Comparison of ENCODE assay signal across 18 cellular contexts in genomic region chr1:45682942-45683341, GRCh38. TPM values are rescaled to one million over a fixed set of nuclear protein-coding genes. Genes with fewer than 3 reads are reported as not detected.
DNase-seq lines count a peak whose midpoint lies in the region; TF ChIP-seq lines count a peak whose summit lies in the region.
"Had no signal": no experiment of that assay in that cellular context is flagged by ENCODE, and none has a peak within 500 bp of the region (broad histone marks: within the 10 kb centered on the region; RNA-seq: fewer than 3 reads in every experiment).

No MANE protein-coding gene starts in this region.

- no peak for DNase-seq in CD4-positive, alpha-beta memory T cell
- no peak for DNase-seq in NB4 (ENCODE audit: low read depth)
- DNase-seq in mammary epithelial cell, result no peak
- DNase-seq in neural progenitor cell (ENCODE audit: low spot score), result no peak
- no peak for DNase-seq in COR-L47 (lab: John Stamatoyannopoulos, UW)
- no peak for DNase-seq in activated CD4-positive, alpha-beta T cell treated with anti-CD3 and anti-CD28 coated beads for 48 hours
- DNase-seq in SW 1271 (lab: John Stamatoyannopoulos, UW), result no peak
- no peak for DNase-seq in activated CD4-positive, alpha-beta T cell treated with anti-CD3 and anti-CD28 coated beads for 4 hours
- DNase-seq: activated CD4-positive, alpha-beta T cell treated with anti-CD3 and anti-CD28 coated beads, Interleukin-2, amount 10 ng/mL, durations not matched to agents 7 days and 5 days; hippocampal formation; Kasumi-1; NCI-H1092 treated with DMSO at 0.1 percent for 48 hours; NCI-H2107; NCI-H524; posterior cingulate gyrus; SHP77; stimulated activated naive CD4-positive, alpha-beta T cell had no signal

- no peak overlapping the region for H3K27ac ChIP-seq in CD4-positive, alpha-beta memory T cell (ENCODE audit: low read depth, low read length)
- H3K27ac ChIP-seq in mammary epithelial cell (ENCODE audit: insufficient read depth, low read depth, low read length) (no peak overlapping the region), neural progenitor cell (no peak overlapping the region)
- H3K27ac ChIP-seq: thoracic aorta had no signal

- dilution Hi-C loops in mammary epithelial cell (cut with HindIII; ENCODE audit: low sequenced_read_pairs), result no loop called here

- intact Hi-C loops in CD4-positive, alpha-beta memory T cell (cut with micrococcal nuclease), result loop anchor here (10.0 kb wide), 1 partner anchor 698 kb away; the partner anchor contains the start of gene EIF2B3
- intact Hi-C loops in mammary epithelial cell (cut with micrococcal nuclease), result no loop called here

- H3K27me3 ChIP-seq in CD4-positive, alpha-beta memory T cell (ENCODE audit: insufficient read depth, low read length), result no peaks in the 10 kb centered on the region
- H3K27me3 ChIP-seq in mammary epithelial cell (ENCODE audit: insufficient read depth, low read length), result no peaks in the 10 kb centered on the region
- no peaks in the 10 kb centered on the region for H3K27me3 ChIP-seq in neural progenitor cell

- peaks cover 42 to 89% (median 58%) of the 10 kb centered on the region in 4 donors for H3K4me1 Mint-ChIP-seq in CD4-positive, alpha-beta memory T cell
- H3K4me1 Mint-ChIP-seq in neural progenitor cell, result peaks cover 26% of the 10 kb centered on the region

- no peaks in the 10 kb centered on the region for H3K9me3 ChIP-seq in CD4-positive, alpha-beta memory T cell (ENCODE audit: control insufficient read depth in 1 of 2, low read length in 2 of 2)
- H3K9me3 ChIP-seq in mammary epithelial cell (replicated peaks; ENCODE audit: insufficient read depth, low read length) (no peaks in the 10 kb centered on the region), neural progenitor cell (ENCODE audit: low read depth) (no peaks in the 10 kb centered on the region)
- H3K9me3 ChIP-seq: thoracic aorta had no signal

- H3K4me2 ChIP-seq in mammary epithelial cell (ENCODE audit: insufficient read depth, low read depth, low read length) (peak overlapping the region; percentile 21), neural progenitor cell (peak overlapping the region; percentile 61)

- H4K20me1 ChIP-seq in mammary epithelial cell (ENCODE audit: insufficient read depth, low read length) (peaks cover 6% of the 10 kb centered on the region), neural progenitor cell (ENCODE audit: low read depth) (peaks cover 68% of the 10 kb centered on the region)

- H2AFZ ChIP-seq in mammary epithelial cell (ENCODE audit: low read depth, low read length) (no peak overlapping the region), neural progenitor cell (replicated peaks) (no peak overlapping the region)

- 14% methylated on average over 1 of the region's 6 CpGs for WGBS in mammary epithelial cell (ENCODE audit: low coverage, missing lambda C conversion rate)

- peaks cover 18% of the 10 kb centered on the region for H3F3A ChIP-seq in neural progenitor cell (ENCODE audit: low read depth)

- TF ChIP-seq CTCF in NB4 (IDR thresholded peaks at IDR 0.05; ENCODE audit: low read depth, low read length) (no peak), mammary epithelial cell (conservative IDR thresholded peaks at IDR 0.05 in 1 of 2, IDR thresholded peaks at IDR 0.05 in 1 of 2; ENCODE audit: extremely low read depth in 1 of 2, insufficient read depth in 1 of 2, low read depth in 1 of 2, low read length in 2 of 2) (no peak), neural progenitor cell (IDR thresholded peaks at IDR 0.05) (no peak)

- no peaks in the 10 kb centered on the region for H3K9me3 Mint-ChIP-seq in CD4-positive, alpha-beta memory T cell
- H3K9me3 Mint-ChIP-seq in neural progenitor cell, result no peaks in the 10 kb centered on the region
- H3K9me3 Mint-ChIP-seq: activated CD4-positive, alpha-beta T cell treated with anti-CD3 and anti-CD28 coated beads, Interleukin-2, amount 10 ng/mL, durations not matched to agents 7 days and 5 days had no signal

- H3K4me3 Mint-ChIP-seq in CD4-positive, alpha-beta memory T cell, result peak overlapping the region in 5 of 8 donors; percentile 24 to 64 (median 27)
- no peak overlapping the region for H3K4me3 Mint-ChIP-seq in neural progenitor cell
- H3K4me3 Mint-ChIP-seq: activated CD4-positive, alpha-beta T cell treated with anti-CD3 and anti-CD28 coated beads, Interleukin-2, amount 10 ng/mL, durations not matched to agents 7 days and 5 days had no signal

- H3K27ac Mint-ChIP-seq in CD4-positive, alpha-beta memory T cell, result no peak overlapping the region
- H3K27ac Mint-ChIP-seq in neural progenitor cell, result no peak overlapping the region
- H3K27ac Mint-ChIP-seq: activated CD4-positive, alpha-beta T cell treated with anti-CD3 and anti-CD28 coated beads, Interleukin-2, amount 10 ng/mL, durations not matched to agents 7 days and 5 days had no signal

- in situ Hi-C loops in mammary epithelial cell (cut with MboI; ENCODE audit: low sequenced_read_pairs in 2 of 2), result loop anchor here in 1 of 2 donors (25.0 kb wide), 1 partner anchor 504 kb away; the partner anchor contains the start of genes P3R3URF, POMGNT1 and TSPAN1

- BruUV-seq in mammary epithelial cell (replicated peaks; lab: Mats Ljungman, UMichigan), result no TSS peak

- no peak overlapping the region for H3K9ac ChIP-seq in mammary epithelial cell (ENCODE audit: insufficient read depth, low read length)
- no peak overlapping the region for H3K9ac ChIP-seq in neural progenitor cell

- H3K36me3 Mint-ChIP-seq in CD4-positive, alpha-beta memory T cell, result peaks cover 0 to 27% of the 10 kb centered on the region in 2 donors
- H3K36me3 Mint-ChIP-seq in neural progenitor cell, result peaks cover 4% of the 10 kb centered on the region

- POLR2A ChIA-PET in CD4-positive, alpha-beta memory T cell (lab: Charles Lee; ENCODE audit: partially characterized antibody), result interaction anchor here (0.6 kb wide), 1 partner anchor 11 kb away, joined by 4 read pairs; no protein-coding TSS in a partner anchor

- H3K79me2 ChIP-seq in mammary epithelial cell (ENCODE audit: insufficient read depth, low read length) (peaks cover 88% of the 10 kb centered on the region), neural progenitor cell (ENCODE audit: low read depth) (peaks cover 84% of the 10 kb centered on the region)

- H3K36me3 ChIP-seq in CD4-positive, alpha-beta memory T cell (ENCODE audit: insufficient read depth, low read length), result no peaks in the 10 kb centered on the region
- H3K36me3 ChIP-seq in mammary epithelial cell (ENCODE audit: insufficient read depth, low read length) (no peaks in the 10 kb centered on the region), neural progenitor cell (no peaks in the 10 kb centered on the region)
- H3K36me3 ChIP-seq: thoracic aorta had no signal

- TF ChIP-seq POLR2A in NB4 (IDR thresholded peaks at IDR 0.05; ENCODE audit: extremely low read depth, insufficient read length), result no peak

- H3K4me1 ChIP-seq in CD4-positive, alpha-beta memory T cell (ENCODE audit: insufficient read depth, low read length), result peaks cover 79% of the 10 kb centered on the region
- H3K4me1 ChIP-seq in mammary epithelial cell (ENCODE audit: insufficient read depth, low read length) (peaks cover 15% of the 10 kb centered on the region), neural progenitor cell (peaks cover 38% of the 10 kb centered on the region)

- no peak overlapping the region for H3K4me3 ChIP-seq in CD4-positive, alpha-beta memory T cell (ENCODE audit: low read length in 2 of 2)
- H3K4me3 ChIP-seq in NB4 (ENCODE audit: low read depth, low read length) (peak overlapping the region; percentile 19), mammary epithelial cell (replicated peaks in 1 of 3; ENCODE audit: insufficient read depth in 1 of 3, low read depth in 2 of 3, low read length in 3 of 3) (no peak overlapping the region), neural progenitor cell (peak overlapping the region; percentile 9)
- H3K4me3 ChIP-seq: thoracic aorta had no signal

- H3K27me3 Mint-ChIP-seq in CD4-positive, alpha-beta memory T cell, result no peaks in the 10 kb centered on the region
- H3K27me3 Mint-ChIP-seq in neural progenitor cell (ENCODE audit: insufficient read depth, low read depth), result peaks cover 5% of the 10 kb centered on the region
- H3K27me3 Mint-ChIP-seq: activated CD4-positive, alpha-beta T cell treated with anti-CD3 and anti-CD28 coated beads, Interleukin-2, amount 10 ng/mL, durations not matched to agents 7 days and 5 days had no signal

- CTCF ChIA-PET in CD4-positive, alpha-beta memory T cell (lab: Charles Lee; ENCODE audit: partially characterized antibody), result interaction anchor here (0.5 to 0.6 kb wide), 2 partner anchors 165 to 190 kb away, joined by 3 to 4 read pairs; no protein-coding TSS in a partner anchor
- CTCF ChIA-PET in mammary epithelial cell (lab: Charles Lee; ENCODE audit: low non-redundant PET), result no interaction called here

RNA-seq across cellular contexts. Expression of gene GPBP1L1, which starts 3.4 kb away (rescaled TPM):
- total RNA-seq in CD4-positive, alpha-beta memory T cell, result 100 to 1,000 TPM; 175 to 187 TPM
- 100 to 1,000 TPM in 1 of 2 donors, 10 to 100 TPM in 1; 88.8 to 147 TPM for polyA plus RNA-seq in CD4-positive, alpha-beta memory T cell
- 100 to 1,000 TPM; 109 to 119 TPM for total RNA-seq in mammary epithelial cell
- polyA plus RNA-seq in mammary epithelial cell, result 51.1 TPM
- 220 TPM for polyA minus RNA-seq in mammary epithelial cell
- 147 and 262 TPM in 2 replicates for total RNA-seq in neural progenitor cell (ENCODE audit: low replicate concordance)

RNA-seq across cellular contexts. Expression of gene TMEM69, which starts 5.0 kb away (rescaled TPM):
- total RNA-seq in CD4-positive, alpha-beta memory T cell, result 10 to 100 TPM; 26.1 to 26.7 TPM
- polyA plus RNA-seq in CD4-positive, alpha-beta memory T cell, result 10 to 100 TPM; 36.1 to 42.5 TPM
- total RNA-seq in mammary epithelial cell (10 to 100 TPM; 16.0 to 30.4 TPM), neural progenitor cell (ENCODE audit: low replicate concordance) (56.0 and 65.2 TPM in 2 replicates)
- polyA plus RNA-seq in mammary epithelial cell, result 53.7 TPM
- 46.2 TPM for polyA minus RNA-seq in mammary epithelial cell

RNA-seq across cellular contexts. Expression of gene CCDC17, which starts 59.1 kb away (rescaled TPM):
- total RNA-seq in CD4-positive, alpha-beta memory T cell, result 1 to 10 TPM; 7.6 to 8.3 TPM
- polyA plus RNA-seq in CD4-positive, alpha-beta memory T cell, result under 1 TPM in 1 of 2 donors, not detected in 1; 0.25 TPM
- total RNA-seq in mammary epithelial cell, result 1 to 10 TPM; 1.8 to 2.7 TPM
- 0.17 TPM for polyA plus RNA-seq in mammary epithelial cell
- polyA minus RNA-seq in mammary epithelial cell, result 2.5 TPM
- 1.5 and 1.7 TPM in 2 replicates for total RNA-seq in neural progenitor cell (ENCODE audit: low replicate concordance)

Comparison
In these comparisons a context has a peak if more than half of its experiments do, and no peak if none do; other contexts are left out.
1. H3K4me3 ChIP-seq: peak in NB4 (single experiment) and neural progenitor cell (single experiment); none in CD4-positive, alpha-beta memory T cell (0 of 2) and mammary epithelial cell (0 of 3).